Comparison of ENCODE assay signal across 16 cellular contexts in genomic region chr2:232229296-232229916, GRCh38.
DNase-seq lines count a peak whose midpoint lies in the region; ATAC-seq and TF ChIP-seq lines count a peak whose summit lies in the region.
"Had no signal": no experiment of that assay in that cellular context is flagged by ENCODE, and none has a peak within 500 bp of the region (broad histone marks: within the 10 kb centered on the region; RNA-seq: fewer than 3 reads in every experiment).

No MANE protein-coding gene starts in this region.

- DNase-seq in activated CD8-positive, alpha-beta memory T cell treated with anti-CD3 and anti-CD28 coated beads for 24 hours, result peak; percentile 26
- DNase-seq in activated CD8-positive, alpha-beta memory T cell treated with anti-CD3 and anti-CD28 coated beads, Interleukin-2, amount 50 U/mL, for 48 hours, result no peak
- DNase-seq in endodermal cell (peak; percentile 49), kidney glomerular epithelial cell (lab: John Stamatoyannopoulos, UW) (peak; percentile 58), NCI-H187 treated with DMSO at 0.1 percent for 48 hours (lab: John Stamatoyannopoulos, UW) (no peak), hepatic stellate cell (ENCODE audit: low spot score) (no peak)
- DNase-seq: activated CD4-positive, alpha-beta T cell treated with anti-CD3 and anti-CD28 coated beads for 1 hour; activated T-cell treated with anti-CD3 and anti-CD28 coated beads, Interleukin-2, amount 50 U/mL, for 24 hours; effector memory CD4-positive, alpha-beta T cell; glutamatergic neuron; NCI-H1105; NCI-H446 treated with DMSO at 0.1 percent for 48 hours; PC-3 had no signal

- no peaks in the 10 kb centered on the region for H3K27me3 ChIP-seq in endodermal cell (ENCODE audit: control insufficient read depth, insufficient read depth, low read length, poor library complexity, severe bottlenecking)
- no peaks in the 10 kb centered on the region for H3K27me3 ChIP-seq in thymus (ENCODE audit: control insufficient read depth, insufficient read depth)

- H3K4me3 ChIP-seq in endodermal cell (ENCODE audit: low read length), result no peak overlapping the region
- H3K4me3 ChIP-seq in thymus (ENCODE audit: low read length), result no peak overlapping the region
- H3K4me3 ChIP-seq: lung had no signal

- H3K4me3 Mint-ChIP-seq in endodermal cell, result no peak overlapping the region
- H3K4me3 Mint-ChIP-seq: activated T-cell treated with anti-CD3 and anti-CD28 coated beads, Interleukin-2, amount 50 U/mL, for 24 hours had no signal

- no peak overlapping the region for H3K9ac ChIP-seq in endodermal cell (ENCODE audit: extremely low read depth, low read length, poor library complexity, severe bottlenecking)

- no peaks in the 10 kb centered on the region for H3K36me3 Mint-ChIP-seq in endodermal cell (ENCODE audit: low read depth)

- H3K36me3 ChIP-seq in endodermal cell (ENCODE audit: control insufficient read depth, insufficient read depth, low read length) (no peaks in the 10 kb centered on the region), thymus (ENCODE audit: control insufficient read depth, insufficient read depth) (peaks cover 7% of the 10 kb centered on the region)

- H3K4me1 ChIP-seq in endodermal cell (ENCODE audit: control insufficient read depth, insufficient read depth, low read length) (no peaks in the 10 kb centered on the region), thymus (ENCODE audit: control insufficient read depth, insufficient read depth, low read length) (peaks cover 43% of the 10 kb centered on the region)

- no peak overlapping the region for H3K27ac ChIP-seq in endodermal cell (ENCODE audit: low read depth, low read length)
- peak overlapping the region; percentile 12 for H3K27ac ChIP-seq in thymus (ENCODE audit: low read depth)

- H3K9me3 Mint-ChIP-seq in endodermal cell, result no peaks in the 10 kb centered on the region
- H3K9me3 Mint-ChIP-seq: activated T-cell treated with anti-CD3 and anti-CD28 coated beads, Interleukin-2, amount 50 U/mL, for 24 hours had no signal

- 79 to 86% methylated on average over 5 of the region's 5 CpGs for WGBS in endodermal cell (ENCODE audit: insufficient coverage in 1 of 2, insufficient read length in 1 of 2), 2 experiments
- WGBS in thymus, result 96% methylated on average over 5 of the region's 5 CpGs

- no peak for TF ChIP-seq CTCF in endodermal cell (conservative IDR thresholded peaks at IDR 0.05)

- peaks cover 16% of the 10 kb centered on the region for H3K4me1 Mint-ChIP-seq in endodermal cell

- no peak overlapping the region for H3K27ac Mint-ChIP-seq in endodermal cell
- H3K27ac Mint-ChIP-seq: activated T-cell treated with anti-CD3 and anti-CD28 coated beads, Interleukin-2, amount 50 U/mL, for 24 hours had no signal

- H3K27me3 Mint-ChIP-seq in endodermal cell (ENCODE audit: insufficient read depth), result no peaks in the 10 kb centered on the region
- H3K27me3 Mint-ChIP-seq: activated T-cell treated with anti-CD3 and anti-CD28 coated beads, Interleukin-2, amount 50 U/mL, for 24 hours had no signal

- no peak for ATAC-seq in GM21576 (IDR thresholded peaks at IDR 0.05; ENCODE audit: unreplicated experiment)
- ATAC-seq: PC-3 had no signal

- H3K9me3 ChIP-seq in endodermal cell (ENCODE audit: control insufficient read depth, low read length) (no peaks in the 10 kb centered on the region), thymus (ENCODE audit: control insufficient read depth) (no peaks in the 10 kb centered on the region)

Comparison
In these comparisons a context has a peak if more than half of its experiments do, and no peak if none do; other contexts are left out.
1. DNase-seq: peak in activated CD8-positive, alpha-beta memory T cell treated with anti-CD3 and anti-CD28 coated beads for 24 hours (single experiment), endodermal cell (single experiment) and kidney glomerular epithelial cell (single experiment); none in activated CD8-positive, alpha-beta memory T cell treated with anti-CD3 and anti-CD28 coated beads, Interleukin-2, amount 50 U/mL, for 48 hours (single experiment), NCI-H187 treated with DMSO at 0.1 percent for 48 hours (single experiment) and hepatic stellate cell (single experiment).